ENCODE assay signal across 11 cellular contexts in the genomic region with DNA sequence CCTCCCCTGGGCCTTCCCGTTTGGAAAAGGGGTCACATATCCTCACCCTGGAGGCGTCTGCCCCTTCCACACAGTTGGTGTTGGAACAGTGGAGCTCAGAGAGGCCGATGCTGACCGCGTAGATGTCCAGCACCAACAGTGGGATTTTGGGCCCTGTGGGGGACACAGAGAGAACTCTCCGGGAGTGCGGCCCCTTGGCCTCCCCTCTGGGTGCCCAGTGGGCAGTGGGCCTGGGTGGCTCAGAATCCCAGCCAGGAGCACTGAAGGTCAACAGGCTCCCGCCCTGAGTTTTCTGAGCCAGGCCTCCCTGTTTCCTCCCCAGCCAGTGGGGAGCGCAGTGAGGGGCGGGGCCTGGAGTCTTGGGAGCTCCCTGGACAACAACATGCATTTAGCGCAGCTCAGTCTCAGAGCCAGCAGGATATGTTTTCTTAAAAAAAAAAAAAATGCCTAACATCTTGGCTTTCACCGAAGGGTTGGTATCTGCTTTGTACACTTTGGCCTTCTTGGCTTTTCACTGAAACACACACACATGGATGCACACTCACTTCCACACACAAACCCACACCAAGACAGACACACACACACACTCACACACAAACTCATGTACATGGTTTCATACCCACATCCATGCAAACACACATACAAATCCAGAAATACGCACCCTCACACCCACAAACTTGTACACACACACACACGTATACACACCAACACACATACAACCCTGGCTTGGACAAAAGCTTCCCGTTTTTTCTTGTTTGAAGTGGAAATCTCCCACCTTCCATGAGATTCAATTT. TPM values are rescaled to one million over a fixed set of nuclear protein-coding genes. Genes with fewer than 3 reads are reported as not detected.
A peak's percentile ranks its signal among the peaks of the same experiment; 100 is the strongest.
DNase-seq lines count a peak whose midpoint lies in the region; ATAC-seq and TF ChIP-seq lines count a peak whose summit lies in the region.
"Had no signal": no experiment of that assay in that cellular context is flagged by ENCODE, and none has a peak within 500 bp of the region (broad histone marks: within the 10 kb centered on the region; RNA-seq: fewer than 3 reads in every experiment).

No MANE protein-coding gene starts in this region.

- H3K4me3 ChIP-seq in astrocyte of the cerebellum (ENCODE audit: low read depth, low read length), result no peak overlapping the region
- H3K4me3 ChIP-seq in hepatocyte, result no peak overlapping the region

- H3K36me3 ChIP-seq in hepatocyte (replicated peaks; ENCODE audit: insufficient read depth, low read depth), result no peaks in the 10 kb centered on the region

- H2AFZ ChIP-seq in hepatocyte, result no peak overlapping the region

- 70% methylated on average over 14 of the region's 15 CpGs for WGBS in hepatocyte (ENCODE audit: low lambda C conversion rate, missing lambda C conversion rate)

- peaks cover 35% of the 10 kb centered on the region for H3K4me1 ChIP-seq in hepatocyte (ENCODE audit: insufficient read depth)

- peak; percentile 37 for DNase-seq in ELF-1 (ENCODE audit: low read depth, low spot score)
- peak; percentile 23 for DNase-seq in astrocyte of the cerebellum (ENCODE audit: low read depth)
- DNase-seq in hepatocyte (ENCODE audit: low spot score), result peak; percentile 57
- DNase-seq in sciatic nerve (ENCODE audit: low spot score), result peak; percentile 87
- DNase-seq in stimulated activated CD4-positive, alpha-beta T cell treated with anti-CD3 and anti-CD28 coated beads, Interleukin-2, amount 100 ng/mL, for 24 hours, result no peak
- DNase-seq in UCSD-AML1 (lab: John Stamatoyannopoulos, UW; ENCODE audit: unreplicated experiment), result no peak
- DNase-seq in SHP77 (lab: John Stamatoyannopoulos, UW), result no peak
- DNase-seq: GF-D8, NCI-H2107 had no signal

- ATAC-seq in sciatic nerve, result peak; percentile 80
- no peak for ATAC-seq in HG03196 (IDR thresholded peaks at IDR 0.05; ENCODE audit: unreplicated experiment)
- ATAC-seq: activated naive CD4-positive, alpha-beta T cell treated with anti-CD3 and anti-CD28 coated beads, Interleukin-2, amount 50 U/mL, for 72 hours had no signal

- TF ChIP-seq CTCF in astrocyte of the cerebellum (IDR thresholded peaks at IDR 0.05; ENCODE audit: low read depth, low read length, missing control alignments) (no peak), hepatocyte (IDR thresholded peaks at IDR 0.05; ENCODE audit: poor library complexity) (no peak)

- H3K4me2 ChIP-seq in hepatocyte, result peak overlapping the region; percentile 70

- no peaks in the 10 kb centered on the region for H3K79me2 ChIP-seq in hepatocyte

- H3K9me3 ChIP-seq in hepatocyte (ENCODE audit: low read depth), result no peaks in the 10 kb centered on the region

- intact Hi-C loops in sciatic nerve (cut with DNase I), result no loop called here

- H3K27ac ChIP-seq in hepatocyte, result peak overlapping the region; percentile 95

- in situ Hi-C loops in astrocyte of the cerebellum (cut with HindIII; ENCODE audit: low sequenced_read_pairs), result no loop called here

- no peaks in the 10 kb centered on the region for H3K9me2 ChIP-seq in hepatocyte (replicated peaks; ENCODE audit: insufficient read depth)

- no peaks in the 10 kb centered on the region for H3K27me3 ChIP-seq in hepatocyte

- no peaks in the 10 kb centered on the region for H4K20me1 ChIP-seq in hepatocyte (ENCODE audit: insufficient read depth, poor library complexity, severe bottlenecking)

RNA-seq across cellular contexts. Expression of a gene that starts 0.6 kb away (rescaled TPM):
- total RNA-seq in hepatocyte (31.4 and 36.4 TPM in 2 replicates), sciatic nerve (120 TPM)
- 27.8 and 32.0 TPM in 2 replicates for polyA plus RNA-seq in hepatocyte
- total RNA-seq: activated naive CD4-positive, alpha-beta T cell treated with anti-CD3 and anti-CD28 coated beads, Interleukin-2, amount 50 U/mL, for 72 hours had no signal

RNA-seq across cellular contexts. Expression of a gene that starts 29.6 kb away (rescaled TPM):
- total RNA-seq in hepatocyte, result 13.6 and 31.5 TPM in 2 replicates
- polyA plus RNA-seq in hepatocyte, result 37.1 and 56.6 TPM in 2 replicates
- total RNA-seq in sciatic nerve, result 0.76 TPM

RNA-seq across cellular contexts. Expression of a gene that starts 42.6 kb away (rescaled TPM):
- 1.7 TPM in 1 of 2 replicates, not detected in the other for total RNA-seq in hepatocyte
- 0.13 TPM in 1 of 2 replicates, not detected in the other for polyA plus RNA-seq in hepatocyte
- total RNA-seq in sciatic nerve, result 1.5 TPM
- total RNA-seq: activated naive CD4-positive, alpha-beta T cell treated with anti-CD3 and anti-CD28 coated beads, Interleukin-2, amount 50 U/mL, for 72 hours had no signal

Comparison
In these comparisons a context has a peak if more than half of its experiments do, and no peak if none do; other contexts are left out.
1. DNase-seq: peak in ELF-1 (single experiment), astrocyte of the cerebellum (single experiment), hepatocyte (single experiment) and sciatic nerve (single experiment); none in stimulated activated CD4-positive, alpha-beta T cell treated with anti-CD3 and anti-CD28 coated beads, Interleukin-2, amount 100 ng/mL, for 24 hours (0 of 2), UCSD-AML1 (single experiment) and SHP77 (0 of 2).